ENCODE assay signal across 8 cellular contexts in genomic region chr12:57078519-57079404, GRCh38. TPM values are rescaled to one million over a fixed set of nuclear protein-coding genes. Genes with fewer than 3 reads are reported as not detected.
DNase-seq lines count a peak whose midpoint lies in the region; FAIRE-seq and TF ChIP-seq lines count a peak whose summit lies in the region.

Gene NEMP1 (minus strand): TSS chr12:57078791. CDS start chr12:57078745, 46 bp downstream.

- no peaks in the 10 kb centered on the region for H3K9me3 ChIP-seq in neutrophil

- peaks cover 27% of the 10 kb centered on the region for H3K36me3 Mint-ChIP-seq in activated naive CD4-positive, alpha-beta T cell treated with anti-CD3 and anti-CD28 coated beads for 36 hours (ENCODE audit: low read depth)

- H3K27ac ChIP-seq in neutrophil = peak within 1 kb of the TSS; percentile 94

- TF ChIP-seq CTCF in HFF-Myc (IDR thresholded peaks at IDR 0.05; ENCODE audit: low read depth, low read length, missing control alignments) (no peak), neutrophil (IDR thresholded peaks at IDR 0.05) (peak; percentile 28)

- H3K4me3 ChIP-seq in HFF-Myc (replicated peaks; ENCODE audit: low read depth, low read length) = peak within 1 kb of the TSS; percentile 86
- peak within 1 kb of the TSS; percentile 84 to 86 for H3K4me3 ChIP-seq in neutrophil (ENCODE audit: low read depth in 1 of 2, low read length in 1 of 2)

- peak within 1 kb of the TSS; percentile 98 for H3K27ac Mint-ChIP-seq in activated naive CD4-positive, alpha-beta T cell treated with anti-CD3 and anti-CD28 coated beads for 36 hours

- peaks cover 37% of the 10 kb centered on the region for H3K4me1 Mint-ChIP-seq in activated naive CD4-positive, alpha-beta T cell treated with anti-CD3 and anti-CD28 coated beads for 36 hours (ENCODE audit: low read depth)

- H3K4me1 ChIP-seq in neutrophil (ENCODE audit: control insufficient read depth in 1 of 2, insufficient read depth in 1 of 2, low read depth in 1 of 2, low read length in 1 of 2) = peaks cover 16 to 19% of the 10 kb centered on the region in 2 experiments

- peak; percentile 98 for DNase-seq in GM03348 (ENCODE audit: low spot score)
- peak; percentile 100 for DNase-seq in HFF-Myc (ENCODE audit: extremely low read depth, low read depth)
- DNase-seq in NAMALWA (ENCODE audit: low spot score) = peak; percentile 100
- peak; percentile 100 for DNase-seq in SK-N-DZ (ENCODE audit: low spot score)
- DNase-seq in activated naive CD4-positive, alpha-beta T cell treated with anti-CD3 and anti-CD28 coated beads for 36 hours = peak; percentile 98
- peak; percentile 79 to 94 for DNase-seq in frontal cortex (ENCODE audit: low spot score in 2 of 2)
- DNase-seq in superior temporal gyrus (ENCODE audit: extremely low spot score) = peak; percentile 100

- no peaks in the 10 kb centered on the region for H3K27me3 ChIP-seq in neutrophil

- peak within 1 kb of the TSS; percentile 99 for H3K4me3 Mint-ChIP-seq in activated naive CD4-positive, alpha-beta T cell treated with anti-CD3 and anti-CD28 coated beads for 36 hours

- peak; percentile 99 for FAIRE-seq in frontal cortex (lab: Jason Lieb, UNC)

- CTCF ChIA-PET in activated naive CD4-positive, alpha-beta T cell treated with anti-CD3 and anti-CD28 coated beads for 36 hours (lab: Charles Lee) = interaction anchor here (0.9 to 15.2 kb wide), 12 partner anchors 10 to 103 kb away, joined by 3 to 292 read pairs (median 4); partner anchors contain the start of genes NAB2 and STAT6

- no peaks in the 10 kb centered on the region for H3K9me3 Mint-ChIP-seq in activated naive CD4-positive, alpha-beta T cell treated with anti-CD3 and anti-CD28 coated beads for 36 hours

- no peaks in the 10 kb centered on the region for H3K36me3 ChIP-seq in neutrophil

- intact Hi-C loops in activated naive CD4-positive, alpha-beta T cell treated with anti-CD3 and anti-CD28 coated beads for 36 hours (cut with micrococcal nuclease) = loop anchor here (1.0 to 10.0 kb wide), 9 partner anchors 9 to 744 kb away; partner anchors contain the start of genes DDIT3, IL23A, NACA and PAN2

- no peaks in the 10 kb centered on the region for H3K27me3 Mint-ChIP-seq in activated naive CD4-positive, alpha-beta T cell treated with anti-CD3 and anti-CD28 coated beads for 36 hours (ENCODE audit: low read depth)

RNA-seq across cellular contexts. Expression of gene NEMP1, which starts in this region (rescaled TPM):
- 48.5 and 61.1 TPM in 2 replicates for polyA plus RNA-seq in SK-N-DZ (2014; cell fraction: cytosol; rRNA removed)
- polyA plus RNA-seq in SK-N-DZ (2014; cell fraction: nucleus; rRNA removed) = 58.2 and 72.1 TPM in 2 replicates
- 10 to 100 TPM; 71.3 to 72.2 TPM for total RNA-seq in activated naive CD4-positive, alpha-beta T cell treated with anti-CD3 and anti-CD28 coated beads for 36 hours
- total RNA-seq in frontal cortex = 5.3 TPM

Comparison
In these comparisons a context has a peak if more than half of its experiments do, and no peak if none do; other contexts are left out.
1. Peak in every context shown above with its lines: DNase-seq, H3K4me3 ChIP-seq and H3K27ac ChIP-seq.
2. RNA of gene NEMP1 (total RNA-seq): 71.3 to 72.2 TPM in activated naive CD4-positive, alpha-beta T cell treated with anti-CD3 and anti-CD28 coated beads for 36 hours; 5.3 TPM in frontal cortex (single experiment); every median in the first group is over 10 times any median in the second.